8 cellular contexts compared by ENCODE assay signal in the genomic region with DNA sequence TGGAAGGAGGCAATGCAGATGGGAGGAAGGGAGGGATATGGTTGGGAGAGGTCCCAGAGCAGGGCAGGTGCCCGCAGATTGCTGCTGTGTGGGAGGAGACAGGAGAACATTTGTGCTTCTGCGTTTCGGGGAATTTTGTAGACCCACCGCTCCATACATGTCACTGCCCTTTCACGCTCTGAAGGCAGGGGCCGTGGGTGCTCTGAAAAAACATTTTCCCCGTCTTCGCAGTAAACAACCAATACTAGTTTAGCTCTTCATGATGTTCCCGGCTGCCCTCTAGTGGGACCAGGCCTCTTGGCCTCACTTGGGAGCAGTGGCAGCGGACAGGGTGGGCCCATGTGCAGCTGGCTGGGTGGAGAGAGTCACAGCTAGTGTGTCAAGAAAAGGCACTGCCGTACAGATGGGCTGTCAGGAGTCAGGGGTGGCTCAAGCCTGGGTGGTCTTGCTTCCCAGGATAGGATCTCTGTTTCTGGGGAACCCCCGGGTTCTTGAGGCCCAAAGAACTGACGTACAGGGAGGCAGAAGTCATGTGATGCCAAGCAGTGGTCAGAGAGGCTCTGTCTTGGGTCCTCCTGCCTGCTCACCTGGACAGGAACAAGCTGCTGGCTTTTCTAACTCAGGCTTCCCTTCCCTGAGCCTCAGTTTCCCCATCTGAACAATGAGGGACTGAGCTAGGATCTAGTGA. TPM values are rescaled to one million over a fixed set of nuclear protein-coding genes. Genes with fewer than 3 reads are reported as not detected.
DNase-seq lines count a peak whose midpoint lies in the region; ATAC-seq and TF ChIP-seq lines count a peak whose summit lies in the region.

No MANE protein-coding gene starts in this region.

- TF ChIP-seq CTCF in fibroblast of villous mesenchyme (IDR thresholded peaks at IDR 0.05; ENCODE audit: insufficient read depth, low read depth, low read length) = peak; percentile 81
- TF ChIP-seq CTCF in neural crest cell (conservative IDR thresholded peaks at IDR 0.05) = peak; percentile 62

- H3K36me3 Mint-ChIP-seq in IgD-negative memory B cell (peaks cover 11% of the 10 kb centered on the region), neural crest cell (ENCODE audit: low read depth) (no peaks in the 10 kb centered on the region)
- H3K36me3 Mint-ChIP-seq in activated T-cell treated with anti-CD3 and anti-CD28 coated beads, Interleukin-2, amount 50 U/mL, for 72 hours (ENCODE audit: insufficient read depth in 2 of 2) = peaks cover 14 to 38% of the 10 kb centered on the region in 2 donors

- H3K4me3 Mint-ChIP-seq in IgD-negative memory B cell = peak overlapping the region; percentile 38 to 88 (median 77)
- H3K4me3 Mint-ChIP-seq in activated T-cell treated with anti-CD3 and anti-CD28 coated beads, Interleukin-2, amount 50 U/mL, for 72 hours = no peak overlapping the region
- H3K4me3 Mint-ChIP-seq in neural crest cell = no peak overlapping the region

- H3K27me3 Mint-ChIP-seq in IgD-negative memory B cell = peaks cover 1% of the 10 kb centered on the region
- no peaks in the 10 kb centered on the region for H3K27me3 Mint-ChIP-seq in activated T-cell treated with anti-CD3 and anti-CD28 coated beads, Interleukin-2, amount 50 U/mL, for 72 hours (ENCODE audit: low read depth)
- no peaks in the 10 kb centered on the region for H3K27me3 Mint-ChIP-seq in neural crest cell (ENCODE audit: low read depth)

- H3K27ac Mint-ChIP-seq in IgD-negative memory B cell (peak overlapping the region; percentile 88 to 100 (median 98)), neural crest cell (ENCODE audit: unreplicated experiment) (no peak overlapping the region)
- peak overlapping the region; percentile 65 for H3K27ac Mint-ChIP-seq in activated T-cell treated with anti-CD3 and anti-CD28 coated beads, Interleukin-2, amount 50 U/mL, for 72 hours

- H3K9me3 Mint-ChIP-seq in IgD-negative memory B cell (no peaks in the 10 kb centered on the region), neural crest cell (no peaks in the 10 kb centered on the region)
- H3K9me3 Mint-ChIP-seq in activated T-cell treated with anti-CD3 and anti-CD28 coated beads, Interleukin-2, amount 50 U/mL, for 72 hours = no peaks in the 10 kb centered on the region

- ATAC-seq in activated T-cell treated with anti-CD3 and anti-CD28 coated beads, Interleukin-2, amount 50 U/mL, for 72 hours (replicated peaks in 1 of 2) = no peak
- ATAC-seq in HG03280 (IDR thresholded peaks at IDR 0.05; ENCODE audit: unreplicated experiment) = no peak
- ATAC-seq in HG02852 (IDR thresholded peaks at IDR 0.05; ENCODE audit: unreplicated experiment) = no peak

- H3K4me3 ChIP-seq in fibroblast of villous mesenchyme (ENCODE audit: low read depth, low read length) = no peak overlapping the region

- DNase-seq in ELF-1 (ENCODE audit: low read depth, low spot score) (peak; percentile 72), fibroblast of villous mesenchyme (ENCODE audit: low read depth) (peak; percentile 68), neural crest cell (ENCODE audit: low read depth, low spot score) (peak; percentile 65), SW 1271 (lab: John Stamatoyannopoulos, UW) (no peak)
- no peak for DNase-seq in activated T-cell treated with anti-CD3 and anti-CD28 coated beads, Interleukin-2, amount 50 U/mL, for 72 hours

- H3K4me1 Mint-ChIP-seq in IgD-negative memory B cell (peaks cover 39 to 58% (median 58%) of the 10 kb centered on the region in 3 donors), neural crest cell (peaks cover 6% of the 10 kb centered on the region)
- H3K4me1 Mint-ChIP-seq in activated T-cell treated with anti-CD3 and anti-CD28 coated beads, Interleukin-2, amount 50 U/mL, for 72 hours (ENCODE audit: low read depth) = peaks cover 61% of the 10 kb centered on the region

RNA-seq across cellular contexts. Expression of gene CPNE2, which starts 46.5 kb away (rescaled TPM):
- polyA plus RNA-seq in IgD-negative memory B cell = 2.0 TPM
- total RNA-seq in activated T-cell treated with anti-CD3 and anti-CD28 coated beads, Interleukin-2, amount 50 U/mL, for 72 hours = 10 to 100 TPM in 1 of 2 donors, 1 to 10 TPM in 1; 9.4 to 15.1 TPM
- total RNA-seq in fibroblast of villous mesenchyme (23.2 and 24.2 TPM in 2 replicates), neural crest cell (33.1 and 36.9 TPM in 2 replicates)

RNA-seq across cellular contexts. Expression of gene NLRC5, which starts 56.5 kb away (rescaled TPM):
- 134 TPM for polyA plus RNA-seq in IgD-negative memory B cell
- total RNA-seq in activated T-cell treated with anti-CD3 and anti-CD28 coated beads, Interleukin-2, amount 50 U/mL, for 72 hours = 100 to 1,000 TPM; 239 to 256 TPM
- total RNA-seq in fibroblast of villous mesenchyme = 44.0 and 67.6 TPM in 2 replicates
- 0.26 TPM in 1 of 2 replicates, not detected in the other for total RNA-seq in neural crest cell

Comparison
In these comparisons a context has a peak if more than half of its experiments do, and no peak if none do; other contexts are left out.
1. DNase-seq: peak in ELF-1 (single experiment), fibroblast of villous mesenchyme (single experiment) and neural crest cell (single experiment); none in activated T-cell treated with anti-CD3 and anti-CD28 coated beads, Interleukin-2, amount 50 U/mL, for 72 hours (0 of 2) and SW 1271 (0 of 2).
2. H3K4me3 Mint-ChIP-seq: peak in IgD-negative memory B cell (4 of 4); none in activated T-cell treated with anti-CD3 and anti-CD28 coated beads, Interleukin-2, amount 50 U/mL, for 72 hours (0 of 2) and neural crest cell (single experiment).
3. RNA of gene NLRC5, which starts 56.5 kb away (total RNA-seq): 239 to 256 TPM in activated T-cell treated with anti-CD3 and anti-CD28 coated beads, Interleukin-2, amount 50 U/mL, for 72 hours and 44.0 to 67.6 TPM in fibroblast of villous mesenchyme; 0.26 TPM in neural crest cell; every median in the first group is over 10 times any median in the second.